Comparison of ENCODE assay signal across 1 cellular context in the genomic region with DNA sequence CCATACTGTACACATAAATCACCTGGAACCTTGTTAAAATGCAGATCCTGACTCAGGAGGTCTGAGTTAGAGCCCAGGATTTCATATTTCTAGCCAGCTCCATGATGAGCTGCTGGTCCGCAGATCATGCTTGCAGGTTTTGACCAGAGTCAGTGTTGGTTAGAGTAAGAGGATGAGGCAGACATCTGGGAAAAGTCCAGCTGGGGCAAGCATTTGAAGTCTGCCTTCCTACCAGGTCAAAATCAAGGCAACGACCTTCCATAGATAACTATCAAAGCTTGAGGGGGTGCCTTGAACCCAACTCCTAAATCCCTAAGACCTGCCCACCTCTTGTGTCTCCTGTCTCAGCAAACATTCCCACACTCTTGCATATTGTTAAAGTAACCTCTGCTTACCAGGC.
TF ChIP-seq lines count a peak whose summit lies in the region.

No MANE protein-coding gene starts in this region.

TF ChIP-seq in GM23338, 12 proteins besides CTCF, POLR2A, EP300 and RAD21:
- TF ChIP-seq, protein P1, sequence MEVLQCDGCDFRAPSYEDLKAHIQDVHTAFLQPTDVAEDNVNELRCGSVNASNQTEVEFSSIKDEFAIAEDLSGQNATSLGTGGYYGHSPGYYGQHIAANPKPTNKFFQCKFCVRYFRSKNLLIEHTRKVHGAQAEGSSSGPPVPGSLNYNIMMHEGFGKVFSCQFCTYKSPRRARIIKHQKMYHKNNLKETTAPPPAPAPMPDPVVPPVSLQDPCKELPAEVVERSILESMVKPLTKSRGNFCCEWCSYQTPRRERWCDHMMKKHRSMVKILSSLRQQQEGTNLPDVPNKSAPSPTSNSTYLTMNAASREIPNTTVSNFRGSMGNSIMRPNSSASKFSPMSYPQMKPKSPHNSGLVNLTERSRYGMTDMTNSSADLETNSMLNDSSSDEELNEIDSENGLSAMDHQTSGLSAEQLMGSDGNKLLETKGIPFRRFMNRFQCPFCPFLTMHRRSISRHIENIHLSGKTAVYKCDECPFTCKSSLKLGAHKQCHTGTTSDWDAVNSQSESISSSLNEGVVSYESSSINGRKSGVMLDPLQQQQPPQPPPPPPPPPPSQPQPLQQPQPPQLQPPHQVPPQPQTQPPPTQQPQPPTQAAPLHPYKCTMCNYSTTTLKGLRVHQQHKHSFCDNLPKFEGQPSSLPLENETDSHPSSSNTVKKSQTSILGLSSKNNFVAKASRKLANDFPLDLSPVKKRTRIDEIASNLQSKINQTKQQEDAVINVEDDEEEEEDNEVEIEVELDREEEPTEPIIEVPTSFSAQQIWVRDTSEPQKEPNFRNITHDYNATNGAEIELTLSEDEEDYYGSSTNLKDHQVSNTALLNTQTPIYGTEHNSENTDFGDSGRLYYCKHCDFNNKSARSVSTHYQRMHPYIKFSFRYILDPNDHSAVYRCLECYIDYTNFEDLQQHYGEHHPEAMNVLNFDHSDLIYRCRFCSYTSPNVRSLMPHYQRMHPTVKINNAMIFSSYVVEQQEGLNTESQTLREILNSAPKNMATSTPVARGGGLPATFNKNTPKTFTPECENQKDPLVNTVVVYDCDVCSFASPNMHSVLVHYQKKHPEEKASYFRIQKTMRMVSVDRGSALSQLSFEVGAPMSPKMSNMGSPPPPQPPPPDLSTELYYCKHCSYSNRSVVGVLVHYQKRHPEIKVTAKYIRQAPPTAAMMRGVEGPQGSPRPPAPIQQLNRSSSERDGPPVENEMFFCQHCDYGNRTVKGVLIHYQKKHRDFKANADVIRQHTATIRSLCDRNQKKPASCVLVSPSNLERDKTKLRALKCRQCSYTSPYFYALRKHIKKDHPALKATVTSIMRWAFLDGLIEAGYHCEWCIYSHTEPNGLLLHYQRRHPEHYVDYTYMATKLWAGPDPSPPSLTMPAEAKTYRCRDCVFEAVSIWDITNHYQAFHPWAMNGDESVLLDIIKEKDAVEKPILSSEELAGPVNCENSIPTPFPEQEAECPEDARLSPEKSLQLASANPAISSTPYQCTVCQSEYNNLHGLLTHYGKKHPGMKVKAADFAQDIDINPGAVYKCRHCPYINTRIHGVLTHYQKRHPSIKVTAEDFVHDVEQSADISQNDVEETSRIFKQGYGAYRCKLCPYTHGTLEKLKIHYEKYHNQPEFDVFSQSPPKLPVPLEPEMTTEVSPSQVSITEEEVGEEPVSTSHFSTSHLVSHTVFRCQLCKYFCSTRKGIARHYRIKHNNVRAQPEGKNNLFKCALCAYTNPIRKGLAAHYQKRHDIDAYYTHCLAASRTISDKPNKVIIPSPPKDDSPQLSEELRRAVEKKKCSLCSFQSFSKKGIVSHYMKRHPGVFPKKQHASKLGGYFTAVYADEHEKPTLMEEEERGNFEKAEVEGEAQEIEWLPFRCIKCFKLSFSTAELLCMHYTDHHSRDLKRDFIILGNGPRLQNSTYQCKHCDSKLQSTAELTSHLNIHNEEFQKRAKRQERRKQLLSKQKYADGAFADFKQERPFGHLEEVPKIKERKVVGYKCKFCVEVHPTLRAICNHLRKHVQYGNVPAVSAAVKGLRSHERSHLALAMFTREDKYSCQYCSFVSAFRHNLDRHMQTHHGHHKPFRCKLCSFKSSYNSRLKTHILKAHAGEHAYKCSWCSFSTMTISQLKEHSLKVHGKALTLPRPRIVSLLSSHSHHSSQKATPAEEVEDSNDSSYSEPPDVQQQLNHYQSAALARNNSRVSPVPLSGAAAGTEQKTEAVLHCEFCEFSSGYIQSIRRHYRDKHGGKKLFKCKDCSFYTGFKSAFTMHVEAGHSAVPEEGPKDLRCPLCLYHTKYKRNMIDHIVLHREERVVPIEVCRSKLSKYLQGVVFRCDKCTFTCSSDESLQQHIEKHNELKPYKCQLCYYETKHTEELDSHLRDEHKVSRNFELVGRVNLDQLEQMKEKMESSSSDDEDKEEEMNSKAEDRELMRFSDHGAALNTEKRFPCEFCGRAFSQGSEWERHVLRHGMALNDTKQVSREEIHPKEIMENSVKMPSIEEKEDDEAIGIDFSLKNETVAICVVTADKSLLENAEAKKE (CRISPR knock-in tag; IDR thresholded peaks at IDR 0.05): no peak
- TF ChIP-seq EZH2phosphoT487 (IDR thresholded peaks at IDR 0.05; ENCODE audit: unreplicated experiment): no peak
- no peak for TF ChIP-seq ZNF331 (CRISPR knock-in tag; IDR thresholded peaks at IDR 0.05; ENCODE audit: low read depth)
